In genomic region chr1:111463029-111463683, GRCh38 we compare ENCODE assay signal across 14 cellular contexts. TPM values are rescaled to one million over a fixed set of nuclear protein-coding genes. Genes with fewer than 3 reads are reported as not detected.
DNase-seq lines count a peak whose midpoint lies in the region; ATAC-seq and TF ChIP-seq lines count a peak whose summit lies in the region.
"Had no signal": no experiment of that assay in that cellular context is flagged by ENCODE, and none has a peak within 500 bp of the region (broad histone marks: within the 10 kb centered on the region; RNA-seq: fewer than 3 reads in every experiment).

No MANE protein-coding gene starts in this region.

- DNase-seq in activated naive CD4-positive, alpha-beta T cell (lab: John Stamatoyannopoulos, UW) = no peak
- DNase-seq in RKO (ENCODE audit: low spot score) (peak; percentile 50), fibroblast of lung (ENCODE audit: low read depth in 2 of 2) (peak; percentile 79 to 89), skeletal muscle cell (ENCODE audit: low read depth) (peak; percentile 36)
- DNase-seq: gastrocnemius medialis; NCI-H2029; stimulated activated CD4-positive, alpha-beta T cell treated with anti-CD3 and anti-CD28 coated beads, Interleukin-15, amount 100 ng/mL, for 24 hours had no signal

- no peak for TF ChIP-seq CTCF in fibroblast of lung (conservative IDR thresholded peaks at IDR 0.05 in 1 of 2, IDR thresholded peaks at IDR 0.05 in 1 of 2; ENCODE audit: low read depth in 1 of 2, low read length in 2 of 2)

- peak overlapping the region; percentile 80 for H3K27ac Mint-ChIP-seq in activated naive CD4-positive, alpha-beta T cell treated with anti-CD3 and anti-CD28 coated beads, Interleukin-2, amount 50 U/mL, for 24 hours
- H3K27ac Mint-ChIP-seq: stimulated activated naive CD8-positive, alpha-beta T cell treated with anti-CD3 and anti-CD28 coated beads, Interleukin-15, Interleukin-2, amounts not matched to agents 100 ng/mL and 50 ng/mL, for 24 hours had no signal

- H3K27me3 Mint-ChIP-seq in activated naive CD4-positive, alpha-beta T cell treated with anti-CD3 and anti-CD28 coated beads, Interleukin-2, amount 50 U/mL, for 24 hours = no peaks in the 10 kb centered on the region
- H3K27me3 Mint-ChIP-seq: memory B cell; stimulated activated naive CD8-positive, alpha-beta T cell treated with anti-CD3 and anti-CD28 coated beads, Interleukin-15, Interleukin-2, amounts not matched to agents 100 ng/mL and 50 ng/mL, for 24 hours had no signal

- ATAC-seq in GM18858 (IDR thresholded peaks at IDR 0.05; ENCODE audit: unreplicated experiment) (no peak), GM18868 (IDR thresholded peaks at IDR 0.05; ENCODE audit: unreplicated experiment) (no peak), HG03280 (IDR thresholded peaks at IDR 0.05; ENCODE audit: unreplicated experiment) (no peak)
- ATAC-seq: gastrocnemius medialis had no signal

- H4K20me1 ChIP-seq in fibroblast of lung (ENCODE audit: control insufficient read depth, extremely low read depth, insufficient read depth, low read length) = no peaks in the 10 kb centered on the region
- H4K20me1 ChIP-seq: BLaER1 had no signal

- H3K27ac ChIP-seq in fibroblast of lung (ENCODE audit: insufficient read depth, low read length) = peak overlapping the region; percentile 38
- H3K27ac ChIP-seq: BLaER1 had no signal

- H2AFZ ChIP-seq in fibroblast of lung (ENCODE audit: low read length) = no peak overlapping the region

- H3K4me1 ChIP-seq in fibroblast of lung (ENCODE audit: control insufficient read depth, extremely low read depth, insufficient read depth, low read length) = peaks cover 8% of the 10 kb centered on the region
- H3K4me1 ChIP-seq: BLaER1, gastrocnemius medialis had no signal

- no peak overlapping the region for H3K4me3 Mint-ChIP-seq in activated naive CD4-positive, alpha-beta T cell treated with anti-CD3 and anti-CD28 coated beads, Interleukin-2, amount 50 U/mL, for 24 hours
- H3K4me3 Mint-ChIP-seq: memory B cell; stimulated activated naive CD8-positive, alpha-beta T cell treated with anti-CD3 and anti-CD28 coated beads, Interleukin-15, Interleukin-2, amounts not matched to agents 100 ng/mL and 50 ng/mL, for 24 hours had no signal

- H3K4me1 Mint-ChIP-seq in activated naive CD4-positive, alpha-beta T cell treated with anti-CD3 and anti-CD28 coated beads, Interleukin-2, amount 50 U/mL, for 24 hours = peaks cover 37% of the 10 kb centered on the region

- H3K36me3 ChIP-seq in fibroblast of lung (ENCODE audit: control insufficient read depth, insufficient read depth, low read length) = peaks cover 4% of the 10 kb centered on the region

- H3K36me3 Mint-ChIP-seq in activated naive CD4-positive, alpha-beta T cell treated with anti-CD3 and anti-CD28 coated beads, Interleukin-2, amount 50 U/mL, for 24 hours = peaks cover 24% of the 10 kb centered on the region

- no peaks in the 10 kb centered on the region for H3K9me3 Mint-ChIP-seq in activated naive CD4-positive, alpha-beta T cell treated with anti-CD3 and anti-CD28 coated beads, Interleukin-2, amount 50 U/mL, for 24 hours
- H3K9me3 Mint-ChIP-seq: memory B cell; stimulated activated naive CD8-positive, alpha-beta T cell treated with anti-CD3 and anti-CD28 coated beads, Interleukin-15, Interleukin-2, amounts not matched to agents 100 ng/mL and 50 ng/mL, for 24 hours had no signal

- H3K79me2 ChIP-seq in fibroblast of lung (ENCODE audit: control insufficient read depth, insufficient read depth, low read length) = no peaks in the 10 kb centered on the region

- no peaks in the 10 kb centered on the region for H3K9me3 ChIP-seq in fibroblast of lung (ENCODE audit: control insufficient read depth, insufficient read depth, low read depth, low read length)
- H3K9me3 ChIP-seq: BLaER1, gastrocnemius medialis had no signal

- H3K4me3 ChIP-seq in fibroblast of lung (replicated peaks in 1 of 4; ENCODE audit: control extremely low read depth in 1 of 4, insufficient read depth in 1 of 4, low read depth in 3 of 4, low read length in 4 of 4) (no peak overlapping the region), skeletal muscle cell (ENCODE audit: low read depth, low read length) (no peak overlapping the region)
- H3K4me3 ChIP-seq: BLaER1, gastrocnemius medialis had no signal

- peak overlapping the region; percentile 51 for H3K4me2 ChIP-seq in fibroblast of lung (ENCODE audit: extremely low read depth, insufficient read depth, low read length)
- H3K4me2 ChIP-seq: BLaER1 had no signal

- H3K27me3 ChIP-seq in fibroblast of lung (ENCODE audit: control insufficient read depth, insufficient read depth, low read length) = no peaks in the 10 kb centered on the region
- H3K27me3 ChIP-seq: BLaER1, gastrocnemius medialis had no signal

- no peak overlapping the region for H3K9ac ChIP-seq in fibroblast of lung (ENCODE audit: insufficient read depth, low read length)
- H3K9ac ChIP-seq: BLaER1 had no signal

RNA-seq across cellular contexts. Expression of gene C1orf162, which starts 10.6 kb away (rescaled TPM):
- 0.26 and 0.33 TPM in 2 replicates for total RNA-seq in fibroblast of lung
- polyA plus RNA-seq in fibroblast of lung = 0.03 and 0.11 TPM in 2 replicates
- 0.13 TPM in 1 of 2 replicates, not detected in the other for polyA plus RNA-seq in fibroblast of lung (2012)
- polyA minus RNA-seq in fibroblast of lung (ENCODE audit: low replicate concordance) = not detected in 2 replicates

RNA-seq across cellular contexts. Expression of gene ATP5PB, which starts 13.9 kb away (rescaled TPM):
- 162 and 217 TPM in 2 replicates for total RNA-seq in fibroblast of lung
- 417 and 458 TPM in 2 replicates for polyA plus RNA-seq in fibroblast of lung
- 320 and 364 TPM in 2 replicates for polyA plus RNA-seq in fibroblast of lung (2012)
- polyA minus RNA-seq in fibroblast of lung (ENCODE audit: low replicate concordance) = 24.4 and 28.0 TPM in 2 replicates

RNA-seq across cellular contexts. Expression of gene WDR77, which starts 14.1 kb away (rescaled TPM):
- total RNA-seq in fibroblast of lung = 20.3 and 21.8 TPM in 2 replicates
- polyA plus RNA-seq in fibroblast of lung = 62.0 and 87.8 TPM in 2 replicates
- 22.6 and 37.8 TPM in 2 replicates for polyA plus RNA-seq in fibroblast of lung (2012)
- polyA minus RNA-seq in fibroblast of lung (ENCODE audit: low replicate concordance) = 221 and 251 TPM in 2 replicates

RNA-seq across cellular contexts. Expression of gene OVGP1, which starts 35.6 kb away (rescaled TPM):
- total RNA-seq in fibroblast of lung = 0.51 and 1.2 TPM in 2 replicates
- 0.26 and 0.51 TPM in 2 replicates for polyA plus RNA-seq in fibroblast of lung
- 0.13 and 0.30 TPM in 2 replicates for polyA plus RNA-seq in fibroblast of lung (2012)
- polyA minus RNA-seq in fibroblast of lung (ENCODE audit: low replicate concordance) = not detected in 2 replicates

RNA-seq across cellular contexts. Expression of gene ADORA3, which starts 40.3 kb away (rescaled TPM):
- total RNA-seq in fibroblast of lung = not detected in 2 replicates
- polyA plus RNA-seq in fibroblast of lung = not detected in 2 replicates
- not detected in 2 replicates for polyA plus RNA-seq in fibroblast of lung (2012)
- polyA minus RNA-seq in fibroblast of lung (ENCODE audit: low replicate concordance) = not detected in 2 replicates

Comparison
In these comparisons a context has a peak if more than half of its experiments do, and no peak if none do; other contexts are left out.
1. DNase-seq: peak in RKO (single experiment), fibroblast of lung (2 of 2) and skeletal muscle cell (single experiment); none in activated naive CD4-positive, alpha-beta T cell (0 of 4).